Comparison of ENCODE assay signal across 6 cellular contexts in the genomic region with DNA sequence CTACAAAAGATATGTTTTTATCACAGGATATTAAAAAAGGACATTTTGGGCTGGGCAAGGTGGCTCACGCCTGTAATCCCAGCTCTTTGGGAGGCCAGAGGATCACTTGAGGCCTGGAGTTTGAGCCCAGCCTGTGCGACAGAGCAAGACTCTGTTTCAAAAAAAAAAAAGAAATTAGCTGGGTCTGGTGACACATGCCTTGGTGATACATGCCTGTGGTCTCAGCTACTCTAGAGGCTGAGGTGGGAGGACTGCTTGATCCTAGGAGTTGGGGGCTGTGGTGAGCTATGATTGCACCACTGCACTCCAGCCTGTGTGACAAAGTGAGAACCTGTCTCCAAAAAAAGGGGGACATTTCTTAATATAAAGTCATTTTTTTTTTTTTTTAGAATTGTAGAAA. TPM values are rescaled to one million over a fixed set of nuclear protein-coding genes. Genes with fewer than 3 reads are reported as not detected.
"Had no signal": no experiment of that assay in that cellular context is flagged by ENCODE, and none has a peak within 500 bp of the region (broad histone marks: within the 10 kb centered on the region; RNA-seq: fewer than 3 reads in every experiment).

No MANE protein-coding gene starts in this region.

RNA-seq across cellular contexts. Expression of a gene that starts 46.4 kb away (rescaled TPM):
- total RNA-seq: esophagus squamous epithelium, glomerular endothelial cell, kidney epithelial cell, left cardiac atrium, left ventricle myocardium superior, mesenteric fat pad had no signal
